In the genomic region with DNA sequence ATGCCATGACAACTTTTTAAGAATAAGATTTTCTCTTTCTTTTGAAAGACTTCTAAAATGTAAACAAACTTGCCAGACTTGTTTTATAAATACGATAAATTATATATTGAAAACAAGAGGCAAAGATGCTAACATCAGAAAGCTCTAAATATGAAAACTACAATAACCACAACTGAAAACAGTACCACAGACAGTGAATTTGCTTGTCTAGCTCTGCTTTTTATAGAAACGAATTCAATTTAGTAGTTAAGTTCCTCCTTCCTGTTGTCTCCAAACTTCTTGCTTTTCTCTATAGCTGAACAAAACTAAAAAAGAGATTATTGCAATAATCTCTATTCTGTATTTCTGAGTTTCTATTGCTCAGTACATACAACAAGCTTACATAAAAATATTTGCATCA, we compare ENCODE assay signal across 27 cellular contexts.
"Had no signal": no experiment of that assay in that cellular context is flagged by ENCODE, and none has a peak within 500 bp of the region (broad histone marks: within the 10 kb centered on the region; RNA-seq: fewer than 3 reads in every experiment).

No MANE protein-coding gene starts in this region.

- H3K36me3 ChIP-seq: left lung, lower lobe of right lung, pancreas, prostate gland, stomach, thyroid gland, transverse colon, vagina had no signal

- H3K4me1 ChIP-seq: left lung, lower lobe of right lung, pancreas, prostate gland, stomach, testis, thyroid gland, transverse colon, vagina had no signal

- ATAC-seq: left colon; left lung; lower lobe of right lung; naive thymus-derived CD8-positive, alpha-beta T cell; pancreas; right cardiac atrium; sciatic nerve; stimulated activated naive B cell treated with anti-CD40 and anti-IgM and Interleukin-4, amounts not matched to agents 10 μg/mL and 1 μg/mL and 100 μg/mL, for 72 hours; stimulated activated naive CD8-positive, alpha-beta T cell treated with anti-CD3 and anti-CD28 coated beads, Interleukin-15, Interleukin-2, amounts not matched to agents 100 U/mL and 50 U/mL, for 24 hours had no signal

- DNase-seq: immature natural killer cell; kidney; left colon; left lung; lower lobe of right lung; mammary epithelial cell; mesenchymal stem cell; naive thymus-derived CD8-positive, alpha-beta T cell; nucleus accumbens; pancreas; posterior cingulate gyrus; retina; right cardiac atrium; stimulated activated CD4-positive, alpha-beta T cell treated with anti-CD3 and anti-CD28 coated beads, Interleukin-12 subunit alpha, Interleukin-12 subunit beta, amount 100 ng/mL, for 4 hours; stimulated activated CD4-positive, alpha-beta T cell treated with anti-CD3 and anti-CD28 coated beads, Interleukin-15, amount 100 ng/mL, for 24 hours; stimulated activated CD4-positive, alpha-beta T cell treated with anti-CD3 and anti-CD28 coated beads, Interleukin-2, amount 100 ng/mL, for 24 hours; stimulated activated CD4-positive, alpha-beta T cell treated with anti-CD3 and anti-CD28 coated beads, Interleukin-4, amount 100 ng/mL, for 1 hour; stimulated activated naive B cell treated with anti-CD40 and anti-IgM and Interleukin-4, amounts not matched to agents 10 μg/mL and 1 μg/mL and 100 μg/mL, for 72 hours; stimulated activated naive CD8-positive, alpha-beta T cell treated with anti-CD3 and anti-CD28 coated beads, Interleukin-15, Interleukin-2, amounts not matched to agents 100 U/mL and 50 U/mL, for 24 hours; stomach; testis; thyroid gland; transverse colon had no signal

- H3K9me3 ChIP-seq: left lung, lower lobe of right lung, pancreas, prostate gland, stomach, testis, thyroid gland, transverse colon, vagina had no signal

- H3K27me3 ChIP-seq: left lung, pancreas, stomach, testis, thyroid gland, transverse colon, vagina had no signal

- H3K27ac ChIP-seq: left lung, lower lobe of right lung, pancreas, prostate gland, skin epidermis, stomach, testis, thyroid gland, transverse colon, vagina had no signal

- H3K4me3 ChIP-seq: left lung, lower lobe of right lung, pancreas, prostate gland, skin epidermis, stomach, testis, thyroid gland, transverse colon, vagina had no signal
